ENCODE assay signal across 8 cellular contexts in the genomic region with DNA sequence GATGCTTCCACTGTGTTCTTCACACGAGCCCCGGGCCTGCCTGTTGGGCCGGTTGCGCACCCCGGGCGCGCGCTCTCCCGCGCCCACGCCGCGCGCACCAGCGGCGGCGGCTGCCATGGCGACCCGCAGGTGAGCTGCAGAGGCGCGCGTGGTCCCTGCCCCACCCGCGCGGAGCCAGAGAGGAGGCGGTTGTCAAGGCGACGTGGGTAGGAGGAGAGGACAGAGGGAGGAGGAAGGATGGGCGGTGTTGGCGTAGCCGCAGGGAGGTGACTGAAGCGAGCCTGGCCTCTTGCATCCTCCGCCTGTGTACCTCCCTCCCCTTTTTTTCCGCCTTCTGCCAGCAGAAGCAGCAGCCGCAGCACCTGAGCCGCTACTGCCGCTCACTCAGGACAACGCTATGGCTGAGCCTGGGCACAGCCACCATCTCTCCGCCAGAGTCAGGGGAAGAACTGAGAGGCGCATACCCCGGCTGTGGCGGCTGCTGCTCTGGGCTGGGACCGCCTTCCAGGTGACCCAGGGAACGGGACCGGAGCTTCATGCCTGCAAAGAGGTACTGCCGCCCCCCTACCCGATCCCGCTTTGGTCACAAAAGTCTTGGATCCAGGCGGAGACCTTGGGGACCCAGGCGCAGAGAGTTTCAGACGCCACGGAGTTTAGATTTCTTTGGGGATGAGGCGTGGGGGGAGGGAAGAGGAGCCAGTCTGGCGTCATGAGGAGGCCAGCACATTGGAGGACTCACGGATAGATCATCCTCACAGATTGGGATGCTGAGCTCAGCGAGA. TPM values are rescaled to one million over a fixed set of nuclear protein-coding genes. Genes with fewer than 3 reads are reported as not detected.
DNase-seq lines count a peak whose midpoint lies in the region; ATAC-seq and TF ChIP-seq lines count a peak whose summit lies in the region.

A gene with protein sequence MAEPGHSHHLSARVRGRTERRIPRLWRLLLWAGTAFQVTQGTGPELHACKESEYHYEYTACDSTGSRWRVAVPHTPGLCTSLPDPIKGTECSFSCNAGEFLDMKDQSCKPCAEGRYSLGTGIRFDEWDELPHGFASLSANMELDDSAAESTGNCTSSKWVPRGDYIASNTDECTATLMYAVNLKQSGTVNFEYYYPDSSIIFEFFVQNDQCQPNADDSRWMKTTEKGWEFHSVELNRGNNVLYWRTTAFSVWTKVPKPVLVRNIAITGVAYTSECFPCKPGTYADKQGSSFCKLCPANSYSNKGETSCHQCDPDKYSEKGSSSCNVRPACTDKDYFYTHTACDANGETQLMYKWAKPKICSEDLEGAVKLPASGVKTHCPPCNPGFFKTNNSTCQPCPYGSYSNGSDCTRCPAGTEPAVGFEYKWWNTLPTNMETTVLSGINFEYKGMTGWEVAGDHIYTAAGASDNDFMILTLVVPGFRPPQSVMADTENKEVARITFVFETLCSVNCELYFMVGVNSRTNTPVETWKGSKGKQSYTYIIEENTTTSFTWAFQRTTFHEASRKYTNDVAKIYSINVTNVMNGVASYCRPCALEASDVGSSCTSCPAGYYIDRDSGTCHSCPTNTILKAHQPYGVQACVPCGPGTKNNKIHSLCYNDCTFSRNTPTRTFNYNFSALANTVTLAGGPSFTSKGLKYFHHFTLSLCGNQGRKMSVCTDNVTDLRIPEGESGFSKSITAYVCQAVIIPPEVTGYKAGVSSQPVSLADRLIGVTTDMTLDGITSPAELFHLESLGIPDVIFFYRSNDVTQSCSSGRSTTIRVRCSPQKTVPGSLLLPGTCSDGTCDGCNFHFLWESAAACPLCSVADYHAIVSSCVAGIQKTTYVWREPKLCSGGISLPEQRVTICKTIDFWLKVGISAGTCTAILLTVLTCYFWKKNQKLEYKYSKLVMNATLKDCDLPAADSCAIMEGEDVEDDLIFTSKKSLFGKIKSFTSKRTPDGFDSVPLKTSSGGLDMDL (plus strand): TSS at position 329 of the 782 bp plus-strand sequence. CDS start 69 bp downstream, at position 398.

- no peaks in the 10 kb centered on the region for H3K36me3 ChIP-seq in esophagus muscularis mucosa

- TF ChIP-seq POLR2A in esophagus muscularis mucosa (IDR thresholded peaks at IDR 0.05; ENCODE audit: low read depth): no peak

- ATAC-seq in HG02642 (IDR thresholded peaks at IDR 0.05; ENCODE audit: poor library complexity, unreplicated experiment): peak; percentile 62

- DNase-seq in DMS53 treated with DMSO at 0.1 percent for 48 hours (lab: John Stamatoyannopoulos, UW; ENCODE audit: unreplicated experiment) (peak; percentile 94), NCI-H524 treated with DMSO at 0.1 percent for 48 hours (lab: John Stamatoyannopoulos, UW) (peak; percentile 61), esophagus muscularis mucosa (ENCODE audit: extremely low spot score) (no peak), SKM-1 (lab: John Stamatoyannopoulos, UW; ENCODE audit: unreplicated experiment) (no peak)
- peak; percentile 88 for DNase-seq in activated T-cell treated with anti-CD3 and anti-CD28 coated beads, Interleukin-2, amount 50 U/mL, for 1 hour
- DNase-seq in stimulated activated naive CD4-positive, alpha-beta T cell (lab: John Stamatoyannopoulos, UW): peak; percentile 77 to 87 (median 86)

- H3K9me3 Mint-ChIP-seq in nephron: no peaks in the 10 kb centered on the region

- no peak within 1 kb of the TSS for H3K27ac Mint-ChIP-seq in nephron

- H3K4me1 Mint-ChIP-seq in nephron: peaks cover 11% of the 10 kb centered on the region

- peak within 1 kb of the TSS in 1 of 4 donors; percentile 63 for H3K27ac ChIP-seq in esophagus muscularis mucosa (replicated peaks in 1 of 4)

- no peak for TF ChIP-seq EP300 in esophagus muscularis mucosa (IDR thresholded peaks at IDR 0.05)

- TF ChIP-seq CTCF in esophagus muscularis mucosa (IDR thresholded peaks at IDR 0.05) (no peak), nephron (IDR thresholded peaks at IDR 0.05; ENCODE audit: unreplicated experiment in 3 of 3) (no peak)

- peak within 1 kb of the TSS; percentile 79 to 80 (median 80) for H3K4me3 Mint-ChIP-seq in nephron

- H3K4me1 ChIP-seq in esophagus muscularis mucosa: peaks cover 12 to 27% (median 25%) of the 10 kb centered on the region in 4 donors

- peak within 1 kb of the TSS; percentile 46 to 60 (median 46) for H3K4me3 ChIP-seq in esophagus muscularis mucosa

- H3K9me3 ChIP-seq in esophagus muscularis mucosa: no peaks in the 10 kb centered on the region

- intact Hi-C loops in esophagus muscularis mucosa (cut with DNase I): loop anchor here (5.0 kb wide), 1 partner anchor 152 kb away; a partner anchor contains a TSS

- H3K27me3 ChIP-seq in esophagus muscularis mucosa: peaks cover 0 to 44% (median 13%) of the 10 kb centered on the region in 4 donors

- peaks cover 79% of the 10 kb centered on the region for H3K27me3 Mint-ChIP-seq in nephron (ENCODE audit: low read depth)

- 2% methylated on average over 41 of the region's 56 CpGs for WGBS in esophagus muscularis mucosa

- no peaks in the 10 kb centered on the region for H3K36me3 Mint-ChIP-seq in nephron (ENCODE audit: low read depth)

RNA-seq across cellular contexts. Expression of the gene that starts here (rescaled TPM):
- total RNA-seq in esophagus muscularis mucosa: under 1 TPM in 3 of 4 donors, not detected in 1; 0.34 to 0.83 (median 0.52) TPM

Comparison
In these comparisons a context has a peak if more than half of its experiments do, and no peak if none do; other contexts are left out.
1. DNase-seq: peak in DMS53 treated with DMSO at 0.1 percent for 48 hours (single experiment), NCI-H524 treated with DMSO at 0.1 percent for 48 hours (single experiment), activated T-cell treated with anti-CD3 and anti-CD28 coated beads, Interleukin-2, amount 50 U/mL, for 1 hour (single experiment) and stimulated activated naive CD4-positive, alpha-beta T cell (6 of 6); none in esophagus muscularis mucosa (single experiment) and SKM-1 (single experiment).